1 cellular context compared by ENCODE assay signal in the genomic region with DNA sequence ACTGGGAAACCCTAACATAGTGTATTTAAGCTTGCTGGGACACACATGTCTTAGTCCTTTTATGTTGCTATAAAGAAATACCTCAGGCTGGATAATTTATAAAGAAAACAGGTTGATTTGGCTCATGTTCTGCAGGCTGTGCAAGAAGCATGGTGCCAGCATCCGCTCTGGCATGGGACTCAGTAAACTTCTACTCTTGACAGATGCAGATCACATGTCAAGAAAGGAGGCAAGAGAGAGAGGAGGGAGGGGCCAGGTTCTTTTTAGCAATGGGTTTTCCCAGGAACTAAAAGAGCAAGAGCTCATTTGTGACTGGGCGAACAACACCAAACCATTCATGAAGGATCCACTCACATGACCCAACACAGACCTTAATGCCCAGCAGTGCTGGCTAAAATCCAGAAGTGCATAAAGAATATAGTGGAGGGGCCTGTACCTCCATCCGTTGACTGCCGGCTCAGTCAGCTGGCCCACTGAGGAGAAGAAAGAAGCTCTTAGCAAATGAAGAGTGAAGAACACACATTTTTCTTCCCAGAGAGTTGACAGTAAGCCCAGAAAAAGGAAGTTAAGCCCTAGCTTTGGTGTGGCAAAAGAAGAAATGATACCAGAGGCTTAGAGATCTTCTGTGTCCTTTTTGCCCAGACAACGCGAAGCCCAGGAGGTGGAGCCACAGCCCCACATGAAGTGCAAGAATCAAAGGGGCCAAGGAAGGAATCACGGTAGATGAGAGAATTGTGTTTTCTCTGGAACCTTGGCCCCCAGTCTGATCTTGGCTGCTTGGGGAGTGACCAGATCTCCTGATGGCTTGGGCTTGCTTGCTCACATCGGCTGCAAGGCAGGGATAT.
TF ChIP-seq lines count a peak whose summit lies in the region.

No MANE protein-coding gene starts in this region.

TF ChIP-seq in WTC11, 78 proteins besides CTCF, POLR2A, EP300 and RAD21 (continued from another document):
- TF ChIP-seq, protein P1, sequence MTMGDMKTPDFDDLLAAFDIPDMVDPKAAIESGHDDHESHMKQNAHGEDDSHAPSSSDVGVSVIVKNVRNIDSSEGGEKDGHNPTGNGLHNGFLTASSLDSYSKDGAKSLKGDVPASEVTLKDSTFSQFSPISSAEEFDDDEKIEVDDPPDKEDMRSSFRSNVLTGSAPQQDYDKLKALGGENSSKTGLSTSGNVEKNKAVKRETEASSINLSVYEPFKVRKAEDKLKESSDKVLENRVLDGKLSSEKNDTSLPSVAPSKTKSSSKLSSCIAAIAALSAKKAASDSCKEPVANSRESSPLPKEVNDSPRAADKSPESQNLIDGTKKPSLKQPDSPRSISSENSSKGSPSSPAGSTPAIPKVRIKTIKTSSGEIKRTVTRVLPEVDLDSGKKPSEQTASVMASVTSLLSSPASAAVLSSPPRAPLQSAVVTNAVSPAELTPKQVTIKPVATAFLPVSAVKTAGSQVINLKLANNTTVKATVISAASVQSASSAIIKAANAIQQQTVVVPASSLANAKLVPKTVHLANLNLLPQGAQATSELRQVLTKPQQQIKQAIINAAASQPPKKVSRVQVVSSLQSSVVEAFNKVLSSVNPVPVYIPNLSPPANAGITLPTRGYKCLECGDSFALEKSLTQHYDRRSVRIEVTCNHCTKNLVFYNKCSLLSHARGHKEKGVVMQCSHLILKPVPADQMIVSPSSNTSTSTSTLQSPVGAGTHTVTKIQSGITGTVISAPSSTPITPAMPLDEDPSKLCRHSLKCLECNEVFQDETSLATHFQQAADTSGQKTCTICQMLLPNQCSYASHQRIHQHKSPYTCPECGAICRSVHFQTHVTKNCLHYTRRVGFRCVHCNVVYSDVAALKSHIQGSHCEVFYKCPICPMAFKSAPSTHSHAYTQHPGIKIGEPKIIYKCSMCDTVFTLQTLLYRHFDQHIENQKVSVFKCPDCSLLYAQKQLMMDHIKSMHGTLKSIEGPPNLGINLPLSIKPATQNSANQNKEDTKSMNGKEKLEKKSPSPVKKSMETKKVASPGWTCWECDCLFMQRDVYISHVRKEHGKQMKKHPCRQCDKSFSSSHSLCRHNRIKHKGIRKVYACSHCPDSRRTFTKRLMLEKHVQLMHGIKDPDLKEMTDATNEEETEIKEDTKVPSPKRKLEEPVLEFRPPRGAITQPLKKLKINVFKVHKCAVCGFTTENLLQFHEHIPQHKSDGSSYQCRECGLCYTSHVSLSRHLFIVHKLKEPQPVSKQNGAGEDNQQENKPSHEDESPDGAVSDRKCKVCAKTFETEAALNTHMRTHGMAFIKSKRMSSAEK (CRISPR knock-in tag; IDR thresholded peaks at IDR 0.05; ENCODE audit: borderline replicate concordance) = no peak
- TF ChIP-seq JUN (CRISPR knock-in tag; IDR thresholded peaks at IDR 0.05) = no peak
- no peak for TF ChIP-seq KAT7 (CRISPR knock-in tag; IDR thresholded peaks at IDR 0.05; ENCODE audit: borderline replicate concordance)
- TF ChIP-seq, protein P2, sequence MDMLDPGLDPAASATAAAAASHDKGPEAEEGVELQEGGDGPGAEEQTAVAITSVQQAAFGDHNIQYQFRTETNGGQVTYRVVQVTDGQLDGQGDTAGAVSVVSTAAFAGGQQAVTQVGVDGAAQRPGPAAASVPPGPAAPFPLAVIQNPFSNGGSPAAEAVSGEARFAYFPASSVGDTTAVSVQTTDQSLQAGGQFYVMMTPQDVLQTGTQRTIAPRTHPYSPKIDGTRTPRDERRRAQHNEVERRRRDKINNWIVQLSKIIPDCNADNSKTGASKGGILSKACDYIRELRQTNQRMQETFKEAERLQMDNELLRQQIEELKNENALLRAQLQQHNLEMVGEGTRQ (CRISPR knock-in tag; IDR thresholded peaks at IDR 0.05) = no peak
- TF ChIP-seq, protein P3, sequence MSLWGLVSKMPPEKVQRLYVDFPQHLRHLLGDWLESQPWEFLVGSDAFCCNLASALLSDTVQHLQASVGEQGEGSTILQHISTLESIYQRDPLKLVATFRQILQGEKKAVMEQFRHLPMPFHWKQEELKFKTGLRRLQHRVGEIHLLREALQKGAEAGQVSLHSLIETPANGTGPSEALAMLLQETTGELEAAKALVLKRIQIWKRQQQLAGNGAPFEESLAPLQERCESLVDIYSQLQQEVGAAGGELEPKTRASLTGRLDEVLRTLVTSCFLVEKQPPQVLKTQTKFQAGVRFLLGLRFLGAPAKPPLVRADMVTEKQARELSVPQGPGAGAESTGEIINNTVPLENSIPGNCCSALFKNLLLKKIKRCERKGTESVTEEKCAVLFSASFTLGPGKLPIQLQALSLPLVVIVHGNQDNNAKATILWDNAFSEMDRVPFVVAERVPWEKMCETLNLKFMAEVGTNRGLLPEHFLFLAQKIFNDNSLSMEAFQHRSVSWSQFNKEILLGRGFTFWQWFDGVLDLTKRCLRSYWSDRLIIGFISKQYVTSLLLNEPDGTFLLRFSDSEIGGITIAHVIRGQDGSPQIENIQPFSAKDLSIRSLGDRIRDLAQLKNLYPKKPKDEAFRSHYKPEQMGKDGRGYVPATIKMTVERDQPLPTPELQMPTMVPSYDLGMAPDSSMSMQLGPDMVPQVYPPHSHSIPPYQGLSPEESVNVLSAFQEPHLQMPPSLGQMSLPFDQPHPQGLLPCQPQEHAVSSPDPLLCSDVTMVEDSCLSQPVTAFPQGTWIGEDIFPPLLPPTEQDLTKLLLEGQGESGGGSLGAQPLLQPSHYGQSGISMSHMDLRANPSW (CRISPR knock-in tag; conservative IDR thresholded peaks at IDR 0.05; ENCODE audit: low read depth) = no peak
- no peak for TF ChIP-seq ATF1 (CRISPR knock-in tag; IDR thresholded peaks at IDR 0.05)
- no peak for TF ChIP-seq CBFB (CRISPR knock-in tag; IDR thresholded peaks at IDR 0.05; ENCODE audit: low read depth)
- TF ChIP-seq, protein P4, sequence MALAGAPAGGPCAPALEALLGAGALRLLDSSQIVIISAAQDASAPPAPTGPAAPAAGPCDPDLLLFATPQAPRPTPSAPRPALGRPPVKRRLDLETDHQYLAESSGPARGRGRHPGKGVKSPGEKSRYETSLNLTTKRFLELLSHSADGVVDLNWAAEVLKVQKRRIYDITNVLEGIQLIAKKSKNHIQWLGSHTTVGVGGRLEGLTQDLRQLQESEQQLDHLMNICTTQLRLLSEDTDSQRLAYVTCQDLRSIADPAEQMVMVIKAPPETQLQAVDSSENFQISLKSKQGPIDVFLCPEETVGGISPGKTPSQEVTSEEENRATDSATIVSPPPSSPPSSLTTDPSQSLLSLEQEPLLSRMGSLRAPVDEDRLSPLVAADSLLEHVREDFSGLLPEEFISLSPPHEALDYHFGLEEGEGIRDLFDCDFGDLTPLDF (CRISPR knock-in tag; IDR thresholded peaks at IDR 0.05) = no peak
- TF ChIP-seq, protein P5, sequence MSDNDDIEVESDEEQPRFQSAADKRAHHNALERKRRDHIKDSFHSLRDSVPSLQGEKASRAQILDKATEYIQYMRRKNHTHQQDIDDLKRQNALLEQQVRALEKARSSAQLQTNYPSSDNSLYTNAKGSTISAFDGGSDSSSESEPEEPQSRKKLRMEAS (CRISPR knock-in tag; IDR thresholded peaks at IDR 0.05) = no peak
- no peak for TF ChIP-seq ZNF121 (CRISPR knock-in tag; IDR thresholded peaks at IDR 0.05)
- no peak for TF ChIP-seq ZNF219 (CRISPR knock-in tag; IDR thresholded peaks at IDR 0.05; ENCODE audit: borderline replicate concordance)
- TF ChIP-seq HMGA2 (CRISPR knock-in tag; IDR thresholded peaks at IDR 0.05) = no peak
- no peak for TF ChIP-seq ZNF423 (CRISPR knock-in tag; IDR thresholded peaks at IDR 0.05)
- TF ChIP-seq PRRX2 (CRISPR knock-in tag; IDR thresholded peaks at IDR 0.05) = no peak
